In genomic region chr9:22483528-22484060, GRCh38 we compare ENCODE assay signal across 19 cellular contexts. TPM values are rescaled to one million over a fixed set of nuclear protein-coding genes. Genes with fewer than 3 reads are reported as not detected.
"Had no signal": no experiment of that assay in that cellular context is flagged by ENCODE, and none has a peak within 500 bp of the region (broad histone marks: within the 10 kb centered on the region; RNA-seq: fewer than 3 reads in every experiment).

No MANE protein-coding gene starts in this region.

- H3K27me3 ChIP-seq: colonic mucosa, gastrocnemius medialis, pancreas, right lobe of liver, testis had no signal

- H3K27ac ChIP-seq: colonic mucosa, gastrocnemius medialis, lower lobe of right lung, pancreas, right lobe of liver, testis had no signal

- H3K36me3 Mint-ChIP-seq: type B pancreatic cell had no signal

- H3K4me1 Mint-ChIP-seq: activated CD4-positive, alpha-beta T cell treated with anti-CD3 and anti-CD28 coated beads, Interleukin-2, amount 10 ng/mL, durations not matched to agents 7 days and 5 days; central memory CD8-positive, alpha-beta T cell; naive thymus-derived CD8-positive, alpha-beta T cell had no signal

- ATAC-seq: activated CD4-positive, CD25-positive, alpha-beta regulatory T cell treated with anti-CD3 and anti-CD28 coated beads, Interleukin-2, amount 50 U/mL, for 24 hours; activated CD8-positive, alpha-beta T cell treated with anti-CD3 and anti-CD28 coated beads, Interleukin-2, amount 10 ng/mL, durations not matched to agents 7 days and 5 days; esophagus mucosa; gastrocnemius medialis; lower lobe of right lung; naive thymus-derived CD8-positive, alpha-beta T cell; pancreas; right lobe of liver had no signal

- H3K4me3 Mint-ChIP-seq: activated CD4-positive, alpha-beta T cell treated with anti-CD3 and anti-CD28 coated beads, Interleukin-2, amount 10 ng/mL, durations not matched to agents 7 days and 5 days; activated CD8-positive, alpha-beta T cell treated with anti-CD3 and anti-CD28 coated beads, Interleukin-2, amount 10 ng/mL, durations not matched to agents 7 days and 5 days; activated T-cell treated with anti-CD3 and anti-CD28 coated beads, Interleukin-2, amount 50 U/mL, for 24 hours; central memory CD8-positive, alpha-beta T cell; naive thymus-derived CD8-positive, alpha-beta T cell; type B pancreatic cell had no signal

- H3K9me3 ChIP-seq: colonic mucosa, gastrocnemius medialis, lower lobe of right lung, pancreas, right lobe of liver, testis had no signal

- H3K27ac Mint-ChIP-seq: activated CD4-positive, alpha-beta T cell treated with anti-CD3 and anti-CD28 coated beads, Interleukin-2, amount 10 ng/mL, durations not matched to agents 7 days and 5 days; activated CD8-positive, alpha-beta T cell treated with anti-CD3 and anti-CD28 coated beads, Interleukin-2, amount 10 ng/mL, durations not matched to agents 7 days and 5 days; activated T-cell treated with anti-CD3 and anti-CD28 coated beads, Interleukin-2, amount 50 U/mL, for 24 hours; naive thymus-derived CD8-positive, alpha-beta T cell; type B pancreatic cell had no signal

- H3K4me3 ChIP-seq: colonic mucosa, gastrocnemius medialis, lower lobe of right lung, pancreas, right lobe of liver, testis had no signal

- H3K27me3 Mint-ChIP-seq: activated CD4-positive, alpha-beta T cell treated with anti-CD3 and anti-CD28 coated beads, Interleukin-2, amount 10 ng/mL, durations not matched to agents 7 days and 5 days; activated T-cell treated with anti-CD3 and anti-CD28 coated beads, Interleukin-2, amount 50 U/mL, for 24 hours; type B pancreatic cell had no signal

- DNase-seq: activated CD4-positive, alpha-beta T cell treated with anti-CD3 and anti-CD28 coated beads, Interleukin-2, amount 10 ng/mL, durations not matched to agents 7 days and 5 days; activated CD8-positive, alpha-beta T cell treated with anti-CD3 and anti-CD28 coated beads, Interleukin-2, amount 10 ng/mL, durations not matched to agents 7 days and 5 days; activated naive CD4-positive, alpha-beta T cell treated with anti-CD3 and anti-CD28 coated beads, Interleukin-2, amount 50 U/mL, for 16 hours; activated T-cell treated with anti-CD3 and anti-CD28 coated beads, Interleukin-2, amount 50 U/mL, for 24 hours; aorta; colonic mucosa; gastrocnemius medialis; head of caudate nucleus; lower lobe of right lung; naive thymus-derived CD8-positive, alpha-beta T cell; pancreas; right lobe of liver; small intestine; stimulated activated CD4-positive, alpha-beta T cell treated with anti-CD3 and anti-CD28 coated beads, Interleukin-4, amount 100 ng/mL, for 1 hour; testis had no signal

- H3K4me1 ChIP-seq: colonic mucosa, gastrocnemius medialis, lower lobe of right lung, pancreas, right lobe of liver, testis had no signal

- H3K36me3 ChIP-seq: colonic mucosa, gastrocnemius medialis, lower lobe of right lung, pancreas, right lobe of liver had no signal

RNA-seq across cellular contexts. Expression of gene DMRTA1, which starts 37.0 kb away (rescaled TPM):
- total RNA-seq: activated CD4-positive, alpha-beta T cell treated with anti-CD3 and anti-CD28 coated beads, Interleukin-2, amount 10 ng/mL, durations not matched to agents 7 days and 5 days; activated CD8-positive, alpha-beta T cell treated with anti-CD3 and anti-CD28 coated beads, Interleukin-2, amount 10 ng/mL, durations not matched to agents 7 days and 5 days; naive thymus-derived CD8-positive, alpha-beta T cell had no signal
- polyA plus RNA-seq: aorta had no signal
